25 cellular contexts compared by ENCODE assay signal in the genomic region with DNA sequence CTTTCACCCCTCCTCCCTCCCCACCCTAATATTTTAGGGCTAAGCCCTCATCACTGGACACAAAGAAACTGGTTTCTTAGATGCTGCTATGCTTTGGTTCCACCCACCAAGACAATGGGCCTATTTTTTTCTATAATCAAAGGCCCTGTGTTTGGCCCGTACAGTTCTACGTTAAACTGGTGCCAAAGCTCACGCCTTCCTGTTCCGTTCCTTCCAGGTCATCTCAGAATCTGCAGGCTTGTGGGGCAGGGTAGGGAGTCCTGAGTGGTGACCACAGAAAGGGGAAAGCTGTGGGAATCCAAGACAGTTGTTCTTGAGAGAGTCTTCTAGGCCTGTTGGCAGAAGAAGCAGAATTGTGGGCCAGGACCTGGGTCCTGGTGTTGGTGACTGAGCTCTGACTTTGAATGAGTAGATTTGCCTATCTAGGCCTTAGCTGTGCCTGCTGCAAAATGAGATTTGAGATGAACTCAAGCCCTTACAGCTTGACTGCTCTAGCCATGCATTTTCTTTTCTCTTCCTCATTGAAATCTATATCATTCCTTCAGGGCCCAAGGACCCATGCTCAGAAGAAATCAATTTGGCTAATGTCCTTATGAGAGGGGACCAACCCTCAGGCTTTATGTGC. TPM values are rescaled to one million over a fixed set of nuclear protein-coding genes. Genes with fewer than 3 reads are reported as not detected.
DNase-seq lines count a peak whose midpoint lies in the region; ATAC-seq and TF ChIP-seq lines count a peak whose summit lies in the region.
"Had no signal": no experiment of that assay in that cellular context is flagged by ENCODE, and none has a peak within 500 bp of the region (broad histone marks: within the 10 kb centered on the region; RNA-seq: fewer than 3 reads in every experiment).

No MANE protein-coding gene starts in this region.

- no peaks in the 10 kb centered on the region for H3K27me3 Mint-ChIP-seq in T-cell
- H3K27me3 Mint-ChIP-seq: activated naive CD8-positive, alpha-beta T cell treated with anti-CD3 and anti-CD28 coated beads, Interleukin-2, amount 10 ng/mL, durations not matched to agents 7 days and 5 days; central memory CD8-positive, alpha-beta T cell had no signal

- POLR2A ChIA-PET in T-cell (lab: Charles Lee) (interaction anchor here in 1 of 2 donors (0.5 kb wide), 1 partner anchor 31 kb away, joined by 8 read pairs; no protein-coding TSS in a partner anchor), GM10248 (lab: Yijun Ruan, JAX) (no interaction called here)

- CTCF ChIA-PET in T-cell (lab: Charles Lee): no interaction called here
- CTCF ChIA-PET in GM10248 (lab: Yijun Ruan, JAX): interaction anchor here (1.1 to 3.3 kb wide), 8 partner anchors 10 to 78 kb away, joined by 3 to 14 read pairs (median 6); partner anchors contain the start of gene CEACAM1

- no peaks in the 10 kb centered on the region for H3K9me3 Mint-ChIP-seq in T-cell
- H3K9me3 Mint-ChIP-seq: activated T-cell treated with anti-CD3 and anti-CD28 coated beads, Interleukin-2, amount 50 U/mL, for 4 hours; CD8-positive, alpha-beta memory T cell; central memory CD8-positive, alpha-beta T cell; mesothelial cell of epicardium; stimulated activated effector memory CD8-positive, alpha-beta T cell treated with anti-CD3 and anti-CD28 coated beads, Interleukin-12 subunit alpha, Interleukin-12 subunit beta, amount 100 ng/mL, for 72 hours had no signal

- peak; percentile 51 for ATAC-seq in left ventricle myocardium superior
- no peak for ATAC-seq in Right ventricle myocardium superior (ENCODE audit: poor library complexity)
- no peak for ATAC-seq in T-cell (replicated peaks in 1 of 4)
- no peak for ATAC-seq in GM18873 (IDR thresholded peaks at IDR 0.05; ENCODE audit: low FRiP score, unreplicated experiment)
- ATAC-seq: activated T-cell treated with anti-CD3 and anti-CD28 coated beads, Interleukin-2, amount 50 U/mL, for 4 hours; PC-3; stimulated activated effector memory CD8-positive, alpha-beta T cell treated with anti-CD3 and anti-CD28 coated beads, Interleukin-12 subunit alpha, Interleukin-12 subunit beta, amount 100 ng/mL, for 72 hours had no signal

- DNase-seq in left ventricle myocardium superior (no peak), Right ventricle myocardium superior (no peak), mesenteric fat pad (ENCODE audit: low spot score) (peak; percentile 62), T-cell (no peak), NCI-H82 treated with DMSO at 0.1 percent for 48 hours (lab: John Stamatoyannopoulos, UW; ENCODE audit: unreplicated experiment) (no peak), GM10248 (ENCODE audit: extremely low spot score) (no peak)
- DNase-seq: activated CD4-positive, alpha-beta T cell treated with anti-CD3 and anti-CD28 coated beads, Interleukin-2, amount 50 U/mL, for 1 hour; activated naive CD8-positive, alpha-beta T cell treated with anti-CD3 and anti-CD28 coated beads, Interleukin-2, amount 10 ng/mL, durations not matched to agents 7 days and 5 days; activated T-cell treated with anti-CD3 and anti-CD28 coated beads, Interleukin-2, amount 50 U/mL, for 4 hours; CD8-positive, alpha-beta memory T cell; IMR-90; NCI-H2081; NCI-H524; PC-3; SK-N-SH; upper lobe of left lung had no signal

- no peaks in the 10 kb centered on the region for H3K36me3 Mint-ChIP-seq in T-cell
- H3K36me3 Mint-ChIP-seq: CD8-positive, alpha-beta memory T cell; mesothelial cell of epicardium; stimulated activated effector memory CD8-positive, alpha-beta T cell treated with anti-CD3 and anti-CD28 coated beads, Interleukin-12 subunit alpha, Interleukin-12 subunit beta, amount 100 ng/mL, for 72 hours had no signal

- H3K4me3 Mint-ChIP-seq in T-cell: no peak overlapping the region
- H3K4me3 Mint-ChIP-seq: activated naive CD8-positive, alpha-beta T cell treated with anti-CD3 and anti-CD28 coated beads, Interleukin-2, amount 10 ng/mL, durations not matched to agents 7 days and 5 days; activated T-cell treated with anti-CD3 and anti-CD28 coated beads, Interleukin-2, amount 50 U/mL, for 4 hours; CD8-positive, alpha-beta memory T cell; central memory CD8-positive, alpha-beta T cell; mesothelial cell of epicardium; stimulated activated effector memory CD8-positive, alpha-beta T cell treated with anti-CD3 and anti-CD28 coated beads, Interleukin-12 subunit alpha, Interleukin-12 subunit beta, amount 100 ng/mL, for 72 hours had no signal

- peaks cover 5 to 12% (median 5%) of the 10 kb centered on the region in 3 donors for H3K4me1 Mint-ChIP-seq in T-cell
- H3K4me1 Mint-ChIP-seq: CD8-positive, alpha-beta memory T cell; central memory CD8-positive, alpha-beta T cell had no signal

- peak overlapping the region; percentile 98 for H3K27ac ChIP-seq in cingulate gyrus (ENCODE audit: low read depth, low read length)

- no peak for TF ChIP-seq CTCF in GM10248 (IDR thresholded peaks at IDR 0.05; ENCODE audit: control extremely low read depth, extremely low read depth, low read depth, missing control alignments)

- intact Hi-C loops in left ventricle myocardium superior (cut with micrococcal nuclease): no loop called here
- intact Hi-C loops in Right ventricle myocardium superior (cut with DNase I): no loop called here

- no peak overlapping the region for H3K27ac Mint-ChIP-seq in T-cell
- H3K27ac Mint-ChIP-seq: activated naive CD8-positive, alpha-beta T cell treated with anti-CD3 and anti-CD28 coated beads, Interleukin-2, amount 10 ng/mL, durations not matched to agents 7 days and 5 days; mesothelial cell of epicardium; stimulated activated effector memory CD8-positive, alpha-beta T cell treated with anti-CD3 and anti-CD28 coated beads, Interleukin-12 subunit alpha, Interleukin-12 subunit beta, amount 100 ng/mL, for 72 hours had no signal

RNA-seq across cellular contexts. Expression of gene CXCL17, which starts 19.1 kb away (rescaled TPM):
- total RNA-seq in left ventricle myocardium superior (not detected), Right ventricle myocardium superior (not detected), mesenteric fat pad (not detected), T-cell (not detected)
- total RNA-seq: A673; activated naive CD8-positive, alpha-beta T cell treated with anti-CD3 and anti-CD28 coated beads, Interleukin-2, amount 10 ng/mL, durations not matched to agents 7 days and 5 days; activated T-cell treated with anti-CD3 and anti-CD28 coated beads, Interleukin-2, amount 50 U/mL, for 4 hours; CD8-positive, alpha-beta memory T cell; glomerular endothelial cell; IMR-90; mesothelial cell of epicardium; omental fat pad; smooth muscle cell had no signal

RNA-seq across cellular contexts. Expression of gene LIPE, which starts 34.6 kb away (rescaled TPM):
- total RNA-seq in left ventricle myocardium superior: 41.0 TPM
- total RNA-seq in Right ventricle myocardium superior: 61.4 TPM
- 1,893 TPM for total RNA-seq in mesenteric fat pad
- 10 to 100 TPM; 16.2 to 44.4 (median 34.8) TPM for total RNA-seq in T-cell

Comparison
In these comparisons a context has a peak if more than half of its experiments do, and no peak if none do; other contexts are left out.
1. RNA of gene LIPE, which starts 34.6 kb away (total RNA-seq): 1,893 TPM in mesenteric fat pad (single experiment); 61.4 TPM in Right ventricle myocardium superior (single experiment), 41.0 TPM in left ventricle myocardium superior (single experiment) and 16.2 to 44.4 TPM in T-cell; every median in the first group is over 10 times any median in the second.